8 cellular contexts compared by ENCODE assay signal in the genomic region with DNA sequence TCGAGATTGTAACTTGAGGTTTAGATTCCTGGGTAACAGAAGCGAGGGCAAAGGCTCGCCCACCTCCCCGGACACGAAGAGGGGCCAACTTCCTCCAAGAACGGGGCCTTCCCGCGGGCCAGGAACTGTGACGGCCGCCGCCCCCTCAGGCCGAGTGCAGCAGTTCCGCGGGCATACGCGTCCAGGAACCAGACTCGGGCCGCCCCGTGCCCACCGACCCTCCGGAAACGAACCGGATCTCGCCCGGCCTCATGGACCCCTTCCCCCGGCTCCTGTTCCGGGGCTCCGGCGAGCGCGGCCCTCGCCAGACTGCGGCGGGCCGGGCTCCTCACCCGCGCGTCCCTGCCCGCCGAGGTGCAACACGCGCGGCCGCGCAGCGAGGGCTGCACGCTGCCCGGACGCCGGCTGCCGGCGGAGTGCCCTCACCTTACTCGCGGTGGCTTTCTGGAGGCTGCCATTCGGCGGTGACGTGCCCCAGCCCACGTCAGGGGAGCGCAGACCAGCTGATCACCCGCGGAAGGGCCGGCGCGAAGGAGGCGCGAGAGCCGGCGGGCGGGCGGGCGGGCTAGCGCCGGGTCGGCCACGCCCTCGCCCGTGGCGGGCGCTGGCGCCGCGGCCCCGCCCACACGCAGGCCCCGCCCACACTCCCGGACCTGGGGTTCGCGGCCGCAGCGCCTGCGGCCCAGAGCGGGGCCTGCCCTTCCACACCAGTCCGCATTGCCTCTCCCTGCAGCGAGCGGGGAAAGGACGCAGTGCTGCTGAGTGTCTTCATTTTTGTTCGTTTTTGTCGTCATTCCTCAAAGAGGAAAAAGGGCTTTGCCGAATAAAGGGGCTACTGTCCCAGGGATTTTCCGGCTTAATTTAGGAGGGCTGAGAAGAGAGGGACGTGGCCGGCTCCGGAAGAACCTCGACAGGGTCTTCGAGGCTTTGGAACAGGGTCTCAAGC. TPM values are rescaled to one million over a fixed set of nuclear protein-coding genes. Genes with fewer than 3 reads are reported as not detected.
DNase-seq lines count a peak whose midpoint lies in the region; ATAC-seq and TF ChIP-seq lines count a peak whose summit lies in the region.

A gene (minus strand): TSS at position 536 of the 946 bp plus-strand sequence. CDS start 78 bp downstream, at position 458.

- H3K36me3 Mint-ChIP-seq in neural crest cell (ENCODE audit: low read depth) = peaks cover 3% of the 10 kb centered on the region

- peaks cover 28% of the 10 kb centered on the region for H3K4me1 ChIP-seq in DND-41 (ENCODE audit: insufficient read depth, low read length)
- H3K4me1 ChIP-seq in stomach = peaks cover 23 to 46% (median 32%) of the 10 kb centered on the region in 4 donors

- 2 to 6% (median 2%) methylated on average over 36 to 105 of the region's 105 CpGs for WGBS in stomach, 5 donors

- peak in 1 of 4 donors; percentile 60 for TF ChIP-seq POLR2A in stomach (IDR thresholded peaks at IDR 0.05)

- no peak for TF ChIP-seq RAD21 in Ishikawa (IDR thresholded peaks at IDR 0.05; ENCODE audit: low read depth)

- peak within 1 kb of the TSS; percentile 85 for H3K9ac ChIP-seq in DND-41 (ENCODE audit: low read depth, low read length)

- no peaks in the 10 kb centered on the region for H4K20me1 ChIP-seq in DND-41 (ENCODE audit: insufficient read depth, low read length)

- H3K4me1 Mint-ChIP-seq in neural crest cell = peaks cover 35% of the 10 kb centered on the region

- TF ChIP-seq EP300 in Ishikawa (IDR thresholded peaks at IDR 0.05; ENCODE audit: borderline replicate concordance) = no peak
- TF ChIP-seq EP300 in stomach (IDR thresholded peaks at IDR 0.05) = no peak

- no peaks in the 10 kb centered on the region for H3K27me3 Mint-ChIP-seq in neural crest cell (ENCODE audit: low read depth)

- peak; percentile 89 for ATAC-seq in DND-41 (ENCODE audit: insufficient read depth, low read depth)
- peak; percentile 95 for ATAC-seq in GM21619 (IDR thresholded peaks at IDR 0.05; ENCODE audit: unreplicated experiment)

- peak within 1 kb of the TSS; percentile 52 to 91 for H3K4me3 ChIP-seq in DND-41 (ENCODE audit: low read depth in 1 of 2, low read length in 2 of 2)
- peak within 1 kb of the TSS; percentile 86 for H3K4me3 ChIP-seq in fibroblast of villous mesenchyme (ENCODE audit: low read depth, low read length)
- peak within 1 kb of the TSS; percentile 64 to 98 (median 88) for H3K4me3 ChIP-seq in stomach

- TF ChIP-seq CTCF in DND-41 (IDR thresholded peaks at IDR 0.05; ENCODE audit: borderline replicate concordance, extremely low read depth, low read length, poor library complexity, severe bottlenecking) (no peak), fibroblast of villous mesenchyme (IDR thresholded peaks at IDR 0.05; ENCODE audit: insufficient read depth, low read depth, low read length) (no peak), neural crest cell (conservative IDR thresholded peaks at IDR 0.05) (no peak), stomach (IDR thresholded peaks at IDR 0.05) (no peak)

- peaks cover 40% of the 10 kb centered on the region for H3K79me2 ChIP-seq in DND-41 (ENCODE audit: insufficient read depth, low read length)

- peak within 1 kb of the TSS; percentile 94 for H3K4me3 Mint-ChIP-seq in neural crest cell

- H3K4me2 ChIP-seq in DND-41 (ENCODE audit: insufficient read depth, low read length) = peak within 1 kb of the TSS; percentile 73

- peak within 1 kb of the TSS; percentile 59 for H3K27ac ChIP-seq in DND-41 (ENCODE audit: low read length)
- peak within 1 kb of the TSS; percentile 90 to 98 (median 94) for H3K27ac ChIP-seq in stomach

- H3K9me3 ChIP-seq in DND-41 (ENCODE audit: insufficient read depth, low read length, severe bottlenecking) = no peaks in the 10 kb centered on the region
- H3K9me3 ChIP-seq in stomach = no peaks in the 10 kb centered on the region

- peak within 1 kb of the TSS; percentile 83 for H3K27ac Mint-ChIP-seq in neural crest cell (ENCODE audit: unreplicated experiment)

- DNase-seq in DND-41 (peak; percentile 72), SHP77 (lab: John Stamatoyannopoulos, UW) (peak; percentile 62 to 68), fibroblast of villous mesenchyme (ENCODE audit: low read depth) (peak; percentile 89), neural crest cell (ENCODE audit: low read depth, low spot score) (peak; percentile 72), stomach (peak; percentile 92)
- DNase-seq in activated effector memory CD4-positive, alpha-beta T cell treated with Interleukin-2 at 50 U/mL for 16 hours = peak; percentile 71

- H3K9me3 Mint-ChIP-seq in neural crest cell = no peaks in the 10 kb centered on the region

- peak within 1 kb of the TSS; percentile 97 for H2AFZ ChIP-seq in DND-41 (ENCODE audit: low read depth, low read length)

- intact Hi-C loops in stomach (cut with DNase I; ENCODE audit: low total_unique reads) = no loop called here

- peaks cover 5% of the 10 kb centered on the region for H3K27me3 ChIP-seq in DND-41 (ENCODE audit: insufficient read depth, low read length, poor library complexity)
- H3K27me3 ChIP-seq in stomach = no peaks in the 10 kb centered on the region

- H3K36me3 ChIP-seq in DND-41 (ENCODE audit: insufficient read depth, low read length) (no peaks in the 10 kb centered on the region; the same call in 1 of the 2 replicates), stomach (no peaks in the 10 kb centered on the region)

TF ChIP-seq in Ishikawa, 13 proteins besides CTCF, POLR2A, EP300 and RAD21:
- TF ChIP-seq TCF12 (IDR thresholded peaks at IDR 0.05; ENCODE audit: low read depth) = no peak
- TF ChIP-seq CEBPB (IDR thresholded peaks at IDR 0.05) = no peak
- no peak for TF ChIP-seq TEAD4 (IDR thresholded peaks at IDR 0.05)
- TF ChIP-seq, protein P1, sequence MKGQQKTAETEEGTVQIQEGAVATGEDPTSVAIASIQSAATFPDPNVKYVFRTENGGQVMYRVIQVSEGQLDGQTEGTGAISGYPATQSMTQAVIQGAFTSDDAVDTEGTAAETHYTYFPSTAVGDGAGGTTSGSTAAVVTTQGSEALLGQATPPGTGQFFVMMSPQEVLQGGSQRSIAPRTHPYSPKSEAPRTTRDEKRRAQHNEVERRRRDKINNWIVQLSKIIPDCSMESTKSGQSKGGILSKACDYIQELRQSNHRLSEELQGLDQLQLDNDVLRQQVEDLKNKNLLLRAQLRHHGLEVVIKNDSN (IDR thresholded peaks at IDR 0.05) = peak; percentile 88
- TF ChIP-seq NFIC (IDR thresholded peaks at IDR 0.05) = 0 out of 2 replicates have a peak, but pooled peaks have one; percentile 7
- TF ChIP-seq ZBTB7A (IDR thresholded peaks at IDR 0.05; ENCODE audit: low read depth) = no peak
- TF ChIP-seq CREB1 (IDR thresholded peaks at IDR 0.05; ENCODE audit: low read depth) = peak; percentile 75
- TF ChIP-seq TAF1 (IDR thresholded peaks at IDR 0.05; ENCODE audit: low read depth) = peak; percentile 69; the same call in 1 of the 2 replicates
- TF ChIP-seq, protein P2, sequence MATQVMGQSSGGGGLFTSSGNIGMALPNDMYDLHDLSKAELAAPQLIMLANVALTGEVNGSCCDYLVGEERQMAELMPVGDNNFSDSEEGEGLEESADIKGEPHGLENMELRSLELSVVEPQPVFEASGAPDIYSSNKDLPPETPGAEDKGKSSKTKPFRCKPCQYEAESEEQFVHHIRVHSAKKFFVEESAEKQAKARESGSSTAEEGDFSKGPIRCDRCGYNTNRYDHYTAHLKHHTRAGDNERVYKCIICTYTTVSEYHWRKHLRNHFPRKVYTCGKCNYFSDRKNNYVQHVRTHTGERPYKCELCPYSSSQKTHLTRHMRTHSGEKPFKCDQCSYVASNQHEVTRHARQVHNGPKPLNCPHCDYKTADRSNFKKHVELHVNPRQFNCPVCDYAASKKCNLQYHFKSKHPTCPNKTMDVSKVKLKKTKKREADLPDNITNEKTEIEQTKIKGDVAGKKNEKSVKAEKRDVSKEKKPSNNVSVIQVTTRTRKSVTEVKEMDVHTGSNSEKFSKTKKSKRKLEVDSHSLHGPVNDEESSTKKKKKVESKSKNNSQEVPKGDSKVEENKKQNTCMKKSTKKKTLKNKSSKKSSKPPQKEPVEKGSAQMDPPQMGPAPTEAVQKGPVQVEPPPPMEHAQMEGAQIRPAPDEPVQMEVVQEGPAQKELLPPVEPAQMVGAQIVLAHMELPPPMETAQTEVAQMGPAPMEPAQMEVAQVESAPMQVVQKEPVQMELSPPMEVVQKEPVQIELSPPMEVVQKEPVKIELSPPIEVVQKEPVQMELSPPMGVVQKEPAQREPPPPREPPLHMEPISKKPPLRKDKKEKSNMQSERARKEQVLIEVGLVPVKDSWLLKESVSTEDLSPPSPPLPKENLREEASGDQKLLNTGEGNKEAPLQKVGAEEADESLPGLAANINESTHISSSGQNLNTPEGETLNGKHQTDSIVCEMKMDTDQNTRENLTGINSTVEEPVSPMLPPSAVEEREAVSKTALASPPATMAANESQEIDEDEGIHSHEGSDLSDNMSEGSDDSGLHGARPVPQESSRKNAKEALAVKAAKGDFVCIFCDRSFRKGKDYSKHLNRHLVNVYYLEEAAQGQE (IDR thresholded peaks at IDR 0.05; ENCODE audit: low read depth) = no peak
- no peak for TF ChIP-seq FOXM1 (IDR thresholded peaks at IDR 0.05; ENCODE audit: borderline replicate concordance, low read depth)
- peak; percentile 9; the same call in 1 of the 2 replicates for TF ChIP-seq EGR1 (IDR thresholded peaks at IDR 0.05)
- TF ChIP-seq, protein P3, sequence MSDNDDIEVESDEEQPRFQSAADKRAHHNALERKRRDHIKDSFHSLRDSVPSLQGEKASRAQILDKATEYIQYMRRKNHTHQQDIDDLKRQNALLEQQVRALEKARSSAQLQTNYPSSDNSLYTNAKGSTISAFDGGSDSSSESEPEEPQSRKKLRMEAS (IDR thresholded peaks at IDR 0.05) = peak; percentile 77
- peak; percentile 93 for TF ChIP-seq YY1 (IDR thresholded peaks at IDR 0.05; ENCODE audit: low read depth)

RNA-seq across cellular contexts. Expression of the gene that starts here (rescaled TPM):
- total RNA-seq in fibroblast of villous mesenchyme = 86.4 and 90.8 TPM in 2 replicates
- total RNA-seq in neural crest cell = 76.8 and 78.4 TPM in 2 replicates
- total RNA-seq in stomach = 100 to 1,000 TPM in 3 of 5 donors, 10 to 100 TPM in 2; 21.7 to 180 (median 129) TPM
- polyA plus RNA-seq in stomach = 10 to 100 TPM; 24.8 to 36.5 (median 24.8) TPM

Comparison
In these comparisons a context has a peak if more than half of its experiments do, and no peak if none do; other contexts are left out.
1. Peak in every context shown above with its lines: DNase-seq, ATAC-seq, H3K4me3 ChIP-seq and H3K27ac ChIP-seq.